In the genomic region with DNA sequence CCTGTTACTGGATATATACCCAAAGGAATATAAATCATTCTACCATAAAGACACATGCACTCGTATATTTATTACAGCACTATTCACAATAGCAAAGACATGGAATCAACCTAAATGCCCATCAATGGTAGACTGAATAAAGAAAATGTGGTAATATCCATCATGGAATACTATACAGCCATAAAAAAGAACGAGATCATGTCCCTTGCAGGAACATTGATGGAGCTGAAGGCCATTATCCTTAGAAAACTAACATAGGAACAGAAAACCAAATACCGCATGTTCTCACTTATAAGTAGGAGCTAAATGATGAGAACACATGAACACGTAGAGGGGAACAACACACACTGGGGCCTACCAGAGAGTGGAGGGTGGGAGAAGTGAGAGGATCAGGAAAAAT, we compare ENCODE assay signal across 19 cellular contexts. TPM values are rescaled to one million over a fixed set of nuclear protein-coding genes. Genes with fewer than 3 reads are reported as not detected.
"Had no signal": no experiment of that assay in that cellular context is flagged by ENCODE, and none has a peak within 500 bp of the region (broad histone marks: within the 10 kb centered on the region; RNA-seq: fewer than 3 reads in every experiment).

No MANE protein-coding gene starts in this region.

RNA-seq across cellular contexts. Expression of gene CHCT1, which starts 3.3 kb away (rescaled TPM):
- total RNA-seq: colonic mucosa, endodermal cell, esophagus mucosa, esophagus squamous epithelium, gastrocnemius medialis, glomerular endothelial cell, kidney epithelial cell, left cardiac atrium, left lung, left ventricle myocardium superior, lower leg skin, lower lobe of right lung, lung microvascular endothelial cell, mesenteric fat pad, mesothelial cell of epicardium, mucosa of descending colon, myocyte had no signal
- polyA plus RNA-seq: heart right ventricle, keratinocyte had no signal
